Comparison of ENCODE assay signal across 31 cellular contexts in the genomic region with DNA sequence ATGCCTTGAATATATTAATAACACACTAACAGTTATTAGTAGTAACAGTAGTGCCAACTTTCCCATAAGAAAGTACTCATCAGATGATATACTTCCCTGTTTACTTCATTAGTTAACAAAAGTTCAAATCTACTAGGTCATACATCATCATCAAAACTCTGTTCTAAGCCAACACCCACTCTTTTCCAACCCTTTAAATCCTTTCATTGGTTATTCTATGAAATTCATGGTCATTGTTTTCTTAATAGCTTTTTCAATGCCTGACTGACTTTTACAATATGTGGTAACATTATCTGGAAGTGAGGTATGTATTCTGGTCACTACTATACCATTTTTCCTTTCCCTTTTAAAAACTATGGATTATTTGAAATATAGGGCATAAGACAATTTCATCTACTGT. TPM values are rescaled to one million over a fixed set of nuclear protein-coding genes. Genes with fewer than 3 reads are reported as not detected.
"Had no signal": no experiment of that assay in that cellular context is flagged by ENCODE, and none has a peak within 500 bp of the region (broad histone marks: within the 10 kb centered on the region; RNA-seq: fewer than 3 reads in every experiment).

No MANE protein-coding gene starts in this region.

- H3K9ac ChIP-seq: neural progenitor cell, parathyroid adenoma had no signal

- H3K27ac Mint-ChIP-seq: mesothelial cell of epicardium; naive B cell; natural killer cell; nephron progenitor cell; neural progenitor cell; stimulated activated memory B cell treated with anti-CD40 and anti-IgM and Interleukin-4, amounts not matched to agents 10 μg/mL and 1 μg/mL and 100 μg/mL, for 72 hours; stimulated activated naive CD8-positive, alpha-beta T cell treated with anti-CD3 and anti-CD28 coated beads, Interleukin-15, amount 100 ng/mL, for 72 hours; type B pancreatic cell had no signal

- H3K9me3 ChIP-seq: left ventricle myocardium inferior, neutrophil, psoas muscle, right atrium auricular region, right lobe of liver, tibial nerve, uterus had no signal

- H3K27me3 Mint-ChIP-seq: stimulated activated naive CD8-positive, alpha-beta T cell treated with anti-CD3 and anti-CD28 coated beads, Interleukin-15, amount 100 ng/mL, for 72 hours; type B pancreatic cell had no signal

- H3K36me3 ChIP-seq: left ventricle myocardium inferior, neural progenitor cell, neutrophil, right atrium auricular region, right lobe of liver, tibial nerve, uterus had no signal

- H3K4me1 Mint-ChIP-seq: mesothelial cell of epicardium; naive B cell; natural killer cell; nephron progenitor cell; neural progenitor cell; stimulated activated memory B cell treated with anti-CD40 and anti-IgM and Interleukin-4, amounts not matched to agents 10 μg/mL and 1 μg/mL and 100 μg/mL, for 72 hours; stimulated activated naive CD8-positive, alpha-beta T cell treated with anti-CD3 and anti-CD28 coated beads, Interleukin-15, amount 100 ng/mL, for 72 hours had no signal

- H3K36me3 Mint-ChIP-seq: mesothelial cell of epicardium; naive B cell; natural killer cell; neural progenitor cell; stimulated activated memory B cell treated with anti-CD40 and anti-IgM and Interleukin-4, amounts not matched to agents 10 μg/mL and 1 μg/mL and 100 μg/mL, for 72 hours; type B pancreatic cell had no signal

- H3K27ac ChIP-seq: left ventricle myocardium inferior, neural progenitor cell, neutrophil, parathyroid adenoma, psoas muscle, right atrium auricular region, right lobe of liver, tibial nerve, uterus had no signal

- H3K27me3 ChIP-seq: neural progenitor cell, neutrophil, right atrium auricular region, right lobe of liver, tibial nerve, uterus had no signal

- H3K79me2 ChIP-seq: parathyroid adenoma had no signal

- H3K9me3 Mint-ChIP-seq: mesothelial cell of epicardium; naive B cell; natural killer cell; nephron progenitor cell; neural progenitor cell; stimulated activated memory B cell treated with anti-CD40 and anti-IgM and Interleukin-4, amounts not matched to agents 10 μg/mL and 1 μg/mL and 100 μg/mL, for 72 hours; stimulated activated naive CD8-positive, alpha-beta T cell treated with anti-CD3 and anti-CD28 coated beads, Interleukin-15, amount 100 ng/mL, for 72 hours; type B pancreatic cell had no signal

- ATAC-seq: natural killer cell; psoas muscle; right lobe of liver; stimulated activated memory B cell treated with anti-CD40 and anti-IgM and Interleukin-4, amounts not matched to agents 10 μg/mL and 1 μg/mL and 100 μg/mL, for 72 hours; stimulated activated naive CD8-positive, alpha-beta T cell treated with anti-CD3 and anti-CD28 coated beads, Interleukin-15, amount 100 ng/mL, for 72 hours had no signal

- H3K4me1 ChIP-seq: left ventricle myocardium inferior, neural progenitor cell, parathyroid adenoma, psoas muscle, right atrium auricular region, right lobe of liver, tibial nerve, uterus had no signal

- H3K4me3 ChIP-seq: left ventricle myocardium inferior, lung, neural progenitor cell, psoas muscle, right atrium auricular region, right lobe of liver, smooth muscle cell, tibial nerve, uterus had no signal

- H3K4me2 ChIP-seq: neural progenitor cell, smooth muscle cell had no signal

- H3K4me3 Mint-ChIP-seq: mesothelial cell of epicardium; naive B cell; natural killer cell; nephron progenitor cell; neural progenitor cell; stimulated activated memory B cell treated with anti-CD40 and anti-IgM and Interleukin-4, amounts not matched to agents 10 μg/mL and 1 μg/mL and 100 μg/mL, for 72 hours; stimulated activated naive CD8-positive, alpha-beta T cell treated with anti-CD3 and anti-CD28 coated beads, Interleukin-15, amount 100 ng/mL, for 72 hours; type B pancreatic cell had no signal

- DNase-seq: islet precursor cell; left ventricle myocardium inferior; naive B cell; natural killer cell; nephron progenitor cell; occipital lobe; psoas muscle; right lobe of liver; stimulated activated CD4-positive, alpha-beta T cell treated with anti-CD3 and anti-CD28 coated beads, Interleukin-1b, Interleukin-23, amount 100 ng/mL, for 48 hours; stimulated activated CD4-positive, alpha-beta T cell treated with anti-CD3 and anti-CD28 coated beads, Interleukin-2, amount 100 ng/mL, for 48 hours; stimulated activated CD4-positive, alpha-beta T cell treated with anti-CD3 and anti-CD28 coated beads, Interleukin-4, amount 100 ng/mL, for 4 hours; stimulated activated CD8-positive, alpha-beta memory T cell treated with anti-CD3 and anti-CD28 coated beads, Interleukin-4, amount 100 ng/mL, for 48 hours; stimulated activated naive CD4-positive, alpha-beta T cell treated with Interleukin-2 at 50 U/mL for 16 hours; stimulated activated naive CD8-positive, alpha-beta T cell treated with anti-CD3 and anti-CD28 coated beads, Interleukin-15, amount 100 ng/mL, for 72 hours; substantia nigra; uterus had no signal

- H2AFZ ChIP-seq: neural progenitor cell, parathyroid adenoma had no signal

RNA-seq across cellular contexts. Expression of a gene that starts 9.7 kb away (rescaled TPM):
- total RNA-seq: kidney epithelial cell, left ventricle myocardium inferior, lower leg skin, mesothelial cell of epicardium, mononuclear cell, natural killer cell, osteocyte, psoas muscle, smooth muscle cell, ureter had no signal
- polyA plus RNA-seq: smooth muscle cell had no signal

RNA-seq across cellular contexts. Expression of a gene that starts 47.6 kb away (rescaled TPM):
- total RNA-seq: mononuclear cell, natural killer cell had no signal
